Comparison of ENCODE assay signal across 7 cellular contexts in genomic region chr12:121583334-121583661, GRCh38. TPM values are rescaled to one million over a fixed set of nuclear protein-coding genes. Genes with fewer than 3 reads are reported as not detected.
A peak's percentile ranks its signal among the peaks of the same experiment; 100 is the strongest.
DNase-seq lines count a peak whose midpoint lies in the region; ATAC-seq and TF ChIP-seq lines count a peak whose summit lies in the region.
"Not testable (repeated sequence)": the region's sequence is repeated elsewhere in the genome, so short reads cannot be mapped to it uniquely, and the experiment has no call there.

No MANE protein-coding gene starts in this region.

- H3K36me3 ChIP-seq in DND-41 (ENCODE audit: insufficient read depth, low read length); ectodermal cell (ENCODE audit: control insufficient read depth, insufficient read depth, low read length); iPS-20b (ENCODE audit: insufficient read depth, low read depth, low read length): not testable (repeated sequence)

- H3K79me2 ChIP-seq in DND-41 (ENCODE audit: insufficient read depth, low read length): peaks cover 43% of the 10 kb centered on the region

- H2AFZ ChIP-seq in DND-41 (ENCODE audit: low read depth, low read length): not testable (repeated sequence)

- POLR2A ChIA-PET in WTC11 (lab: Charles Lee): interaction anchor here (0.7 to 1.9 kb wide), 10 partner anchors 11 to 89 kb away, joined by 3 to 11 read pairs (median 4); partner anchors contain the start of gene ORAI1

- not testable (repeated sequence) for ATAC-seq in DND-41 (ENCODE audit: insufficient read depth, low read depth); WTC11; stimulated activated effector memory CD8-positive, alpha-beta T cell treated with anti-CD3 and anti-CD28 coated beads, Interleukin-12 subunit alpha, Interleukin-12 subunit beta, amount 100 ng/mL, for 72 hours

- H3K9me3 Mint-ChIP-seq in IgD-negative memory B cell; WTC11; neural crest cell; stimulated activated effector memory CD8-positive, alpha-beta T cell treated with anti-CD3 and anti-CD28 coated beads, Interleukin-12 subunit alpha, Interleukin-12 subunit beta, amount 100 ng/mL, for 72 hours: not testable (repeated sequence)

- not testable (repeated sequence) for H3K9ac ChIP-seq in DND-41 (ENCODE audit: low read depth, low read length)
- peak overlapping the region; percentile 87 for H3K9ac ChIP-seq in iPS-20b (ENCODE audit: low read depth, low read length)

- 87 to 91% methylated on average over 2 of the region's 2 CpGs for WGBS in ectodermal cell, 2 experiments

- not testable (repeated sequence) for H4K20me1 ChIP-seq in DND-41 (ENCODE audit: insufficient read depth, low read length)

- H3K4me3 Mint-ChIP-seq in IgD-negative memory B cell (peak overlapping the region in 1 of 4 donors; percentile 77), WTC11 (peak overlapping the region; percentile 99), neural crest cell (peak overlapping the region; percentile 99)
- H3K4me3 Mint-ChIP-seq in stimulated activated effector memory CD8-positive, alpha-beta T cell treated with anti-CD3 and anti-CD28 coated beads, Interleukin-12 subunit alpha, Interleukin-12 subunit beta, amount 100 ng/mL, for 72 hours: peak overlapping the region; percentile 92

- H3K4me1 Mint-ChIP-seq in IgD-negative memory B cell (peaks cover 13 to 23% (median 18%) of the 10 kb centered on the region in 3 donors), WTC11 (peaks cover 34% of the 10 kb centered on the region), neural crest cell (peaks cover 44% of the 10 kb centered on the region)
- peaks cover 31% of the 10 kb centered on the region for H3K4me1 Mint-ChIP-seq in stimulated activated effector memory CD8-positive, alpha-beta T cell treated with anti-CD3 and anti-CD28 coated beads, Interleukin-12 subunit alpha, Interleukin-12 subunit beta, amount 100 ng/mL, for 72 hours

- H3K27me3 ChIP-seq in DND-41 (ENCODE audit: insufficient read depth, low read length, poor library complexity); ectodermal cell (ENCODE audit: control insufficient read depth, insufficient read depth, low read length, poor library complexity, severe bottlenecking); iPS-20b (ENCODE audit: insufficient read depth, low read length): not testable (repeated sequence)

- H3K4me1 ChIP-seq in DND-41 (ENCODE audit: insufficient read depth, low read length) (peaks cover 48% of the 10 kb centered on the region), iPS-20b (ENCODE audit: insufficient read depth, low read length) (peaks cover 12% of the 10 kb centered on the region)
- not testable (repeated sequence) for H3K4me1 ChIP-seq in ectodermal cell (ENCODE audit: control insufficient read depth, insufficient read depth, low read length)

- not testable (repeated sequence) for H3K27me3 Mint-ChIP-seq in IgD-negative memory B cell; WTC11 (ENCODE audit: low read depth); neural crest cell (ENCODE audit: low read depth)

- not testable (repeated sequence) for DNase-seq in DND-41; WTC11 (ENCODE audit: low spot score); neural crest cell (ENCODE audit: low read depth, low spot score); stimulated activated effector memory CD8-positive, alpha-beta T cell treated with anti-CD3 and anti-CD28 coated beads, Interleukin-12 subunit alpha, Interleukin-12 subunit beta, amount 100 ng/mL, for 72 hours (ENCODE audit: low spot score in 2 of 2)

- not testable (repeated sequence) for H3K9me3 ChIP-seq in DND-41 (ENCODE audit: insufficient read depth, low read length, severe bottlenecking); ectodermal cell (ENCODE audit: control insufficient read depth, low read length); iPS-20b (ENCODE audit: insufficient read depth, low read depth, low read length)

- peak overlapping the region; percentile 64 for H3K4me2 ChIP-seq in DND-41 (ENCODE audit: insufficient read depth, low read length)

- not testable (repeated sequence) for H3K27ac ChIP-seq in DND-41 (ENCODE audit: low read length)
- peak overlapping the region; percentile 85 for H3K27ac ChIP-seq in ectodermal cell (ENCODE audit: insufficient read depth, low read depth, low read length, poor library complexity, severe bottlenecking)
- peak overlapping the region; percentile 87 for H3K27ac ChIP-seq in iPS-20b (ENCODE audit: low read length)

- not testable (repeated sequence) for H3K4me3 ChIP-seq in DND-41 (ENCODE audit: low read depth in 1 of 2, low read length in 2 of 2); ectodermal cell (ENCODE audit: insufficient read depth, low read depth, low read length)
- peak overlapping the region; percentile 90 for H3K4me3 ChIP-seq in iPS-20b (ENCODE audit: low read length)

- H3K27ac Mint-ChIP-seq in IgD-negative memory B cell (peak overlapping the region in 2 of 3 donors; percentile 39 to 49), WTC11 (peak overlapping the region; percentile 97)
- H3K27ac Mint-ChIP-seq in neural crest cell (ENCODE audit: unreplicated experiment): not testable (repeated sequence)
- H3K27ac Mint-ChIP-seq in stimulated activated effector memory CD8-positive, alpha-beta T cell treated with anti-CD3 and anti-CD28 coated beads, Interleukin-12 subunit alpha, Interleukin-12 subunit beta, amount 100 ng/mL, for 72 hours: peak overlapping the region; percentile 96

- CTCF ChIA-PET in WTC11 (lab: Charles Lee): interaction anchor here (1.0 to 2.0 kb wide), 6 partner anchors 31 to 104 kb away, joined by 3 to 9 read pairs (median 4); partner anchors contain the start of gene ORAI1

- H3K36me3 Mint-ChIP-seq in IgD-negative memory B cell; WTC11; neural crest cell (ENCODE audit: low read depth); stimulated activated effector memory CD8-positive, alpha-beta T cell treated with anti-CD3 and anti-CD28 coated beads, Interleukin-12 subunit alpha, Interleukin-12 subunit beta, amount 100 ng/mL, for 72 hours: not testable (repeated sequence)

- TF ChIP-seq CTCF in DND-41 (IDR thresholded peaks at IDR 0.05; ENCODE audit: borderline replicate concordance, extremely low read depth, low read length, poor library complexity, severe bottlenecking); WTC11 (IDR thresholded peaks at IDR 0.05); neural crest cell (conservative IDR thresholded peaks at IDR 0.05): not testable (repeated sequence)

TF ChIP-seq in WTC11, 78 proteins besides CTCF, POLR2A, EP300 and RAD21:
- TF ChIP-seq ZNF121 (CRISPR knock-in tag; IDR thresholded peaks at IDR 0.05): peak; percentile 96

RNA-seq across cellular contexts. Expression of gene KDM2B, which starts 2.5 kb away (rescaled TPM):
- polyA plus RNA-seq in IgD-negative memory B cell: 49.0 TPM
- 147 to 155 TPM (median 152 TPM) in 3 replicates for total RNA-seq in WTC11 (2021)
- 105 TPM for polyA plus RNA-seq in ectodermal cell (2013, experiment 1 of 4)
- polyA plus RNA-seq in ectodermal cell (2013, experiment 2 of 4): 120 TPM
- polyA plus RNA-seq in ectodermal cell (2013, experiment 3 of 4): 93.7 TPM
- polyA plus RNA-seq in ectodermal cell (2013, experiment 4 of 4): 98.5 TPM
- 79.2 and 85.6 TPM in 2 replicates for total RNA-seq in neural crest cell

RNA-seq across cellular contexts. Expression of gene ORAI1, which starts 43.0 kb away (rescaled TPM):
- polyA plus RNA-seq in IgD-negative memory B cell: 109 TPM
- 27.7 to 28.9 TPM (median 28.6 TPM) in 3 replicates for total RNA-seq in WTC11 (2021)
- 16.8 TPM for polyA plus RNA-seq in ectodermal cell (2013, experiment 1 of 4)
- polyA plus RNA-seq in ectodermal cell (2013, experiment 2 of 4): 18.2 TPM
- polyA plus RNA-seq in ectodermal cell (2013, experiment 3 of 4): 11.1 TPM
- 12.4 TPM for polyA plus RNA-seq in ectodermal cell (2013, experiment 4 of 4)
- 13.7 and 15.1 TPM in 2 replicates for total RNA-seq in neural crest cell
